Comparison of ENCODE assay signal across 8 cellular contexts in genomic region chr5:131169810-131170539, GRCh38. TPM values are rescaled to one million over a fixed set of nuclear protein-coding genes. Genes with fewer than 3 reads are reported as not detected.
DNase-seq lines count a peak whose midpoint lies in the region; ATAC-seq and TF ChIP-seq lines count a peak whose summit lies in the region.

No MANE protein-coding gene starts in this region.

- CTCF ChIA-PET in CD4-positive, alpha-beta T cell (lab: Charles Lee), result interaction anchor here (1.1 kb wide), 1 partner anchor 212 kb away, joined by 4 read pairs; no protein-coding TSS in a partner anchor

- DNase-seq in CD4-positive, alpha-beta T cell, result no peak
- DNase-seq in MG63 (no peak), foreskin melanocyte (no peak), NCI-H128 (lab: John Stamatoyannopoulos, UW; ENCODE audit: unreplicated experiment) (no peak), erythroblast (lab: John Stamatoyannopoulos, UW) (no peak), GM19240 (ENCODE audit: insufficient read length, low spot score) (no peak)

- peak overlapping the region; percentile 46 for H3K27ac ChIP-seq in CD4-positive, alpha-beta T cell (ENCODE audit: low read depth, low read length)
- no peak overlapping the region for H3K27ac ChIP-seq in ectodermal cell (ENCODE audit: insufficient read depth, low read depth, low read length, poor library complexity, severe bottlenecking)

- H3K4me1 ChIP-seq in ectodermal cell (ENCODE audit: control insufficient read depth, insufficient read depth, low read length), result peaks cover 6% of the 10 kb centered on the region
- peaks cover 13% of the 10 kb centered on the region for H3K4me1 ChIP-seq in neuron (ENCODE audit: insufficient read depth, low read length)

- H3K9me3 Mint-ChIP-seq in CD4-positive, alpha-beta T cell, result no peaks in the 10 kb centered on the region

- no peak for TF ChIP-seq POLR2A in erythroblast (IDR thresholded peaks at IDR 0.05; ENCODE audit: low read length)

- 42 to 54% methylated on average over 12 to 16 of the region's 16 CpGs for WGBS in ectodermal cell, 2 experiments

- no peaks in the 10 kb centered on the region for H3K27me3 Mint-ChIP-seq in CD4-positive, alpha-beta T cell

- H2AFZ ChIP-seq in neuron (ENCODE audit: low read depth, low read length), result peak overlapping the region; percentile 65

- peaks cover 10% of the 10 kb centered on the region for H3K36me3 Mint-ChIP-seq in CD4-positive, alpha-beta T cell (ENCODE audit: low read depth)

- no peaks in the 10 kb centered on the region for H3K36me3 ChIP-seq in MG63
- H3K36me3 ChIP-seq in ectodermal cell (ENCODE audit: control insufficient read depth, insufficient read depth, low read length), result no peaks in the 10 kb centered on the region
- H3K36me3 ChIP-seq in neuron (ENCODE audit: insufficient read depth, low read length), result no peaks in the 10 kb centered on the region

- POLR2A ChIA-PET in CD4-positive, alpha-beta T cell (lab: Charles Lee), result interaction anchor here (0.8 to 2.7 kb wide), 3 partner anchors 83 to 95 kb away, joined by 3 to 23 read pairs (median 6); partner anchors contain the start of gene CDC42SE2

- TF ChIP-seq CTCF in CD4-positive, alpha-beta T cell (IDR thresholded peaks at IDR 0.05), result no peak

- peak overlapping the region; percentile 98 for H3K4me3 Mint-ChIP-seq in CD4-positive, alpha-beta T cell

- peak overlapping the region; percentile 94 for H3K27ac Mint-ChIP-seq in CD4-positive, alpha-beta T cell

- H3K27me3 ChIP-seq in CD4-positive, alpha-beta T cell (ENCODE audit: control insufficient read depth, insufficient read depth, low read length), result no peaks in the 10 kb centered on the region
- H3K27me3 ChIP-seq in MG63 (no peaks in the 10 kb centered on the region), ectodermal cell (ENCODE audit: control insufficient read depth, insufficient read depth, low read length, poor library complexity, severe bottlenecking) (no peaks in the 10 kb centered on the region), neuron (ENCODE audit: insufficient read depth, low read length) (no peaks in the 10 kb centered on the region)

- ATAC-seq in CD4-positive, alpha-beta T cell (ENCODE audit: poor library complexity), result no peak

- H3K4me1 Mint-ChIP-seq in CD4-positive, alpha-beta T cell (ENCODE audit: low read depth), result peaks cover 63% of the 10 kb centered on the region

- no peaks in the 10 kb centered on the region for H3K9me3 ChIP-seq in CD4-positive, alpha-beta T cell (ENCODE audit: control insufficient read depth, low read length)
- H3K9me3 ChIP-seq in MG63 (no peaks in the 10 kb centered on the region), ectodermal cell (ENCODE audit: control insufficient read depth, low read length) (no peaks in the 10 kb centered on the region), neuron (ENCODE audit: low read length) (no peaks in the 10 kb centered on the region)

- intact Hi-C loops in CD4-positive, alpha-beta T cell (cut with DNase I, micrococcal nuclease), result loop anchor here (1.0 to 5.0 kb wide), 7 partner anchors 39 to 627 kb away; partner anchors contain the start of genes CDC42SE2 (in 1 of the 2), FNIP1 (in 1 of the 2) and RAPGEF6 (in 1 of the 2)

- H3K4me3 ChIP-seq in MG63 (peak overlapping the region; percentile 66), ectodermal cell (ENCODE audit: insufficient read depth, low read depth, low read length) (peak overlapping the region; percentile 76), neuron (ENCODE audit: low read length) (peak overlapping the region; percentile 70)

RNA-seq across cellular contexts. Expression of gene LYRM7, which starts 0.8 kb away (rescaled TPM):
- total RNA-seq in CD4-positive, alpha-beta T cell, result 10 to 100 TPM in 1 of 2 experiments, 1 to 10 TPM in 1; 8.3 to 11.9 TPM
- 4.6 and 6.2 TPM in 2 replicates for total RNA-seq in MG63 (2014; rRNA removed; shearing (Covaris generic); ENCODE audit: low replicate concordance)
- 14.9 TPM for polyA plus RNA-seq in ectodermal cell (2013, experiment 1 of 4)
- polyA plus RNA-seq in ectodermal cell (2013, experiment 2 of 4), result 11.5 TPM
- 10.2 TPM for polyA plus RNA-seq in ectodermal cell (2013, experiment 3 of 4)
- 12.1 TPM for polyA plus RNA-seq in ectodermal cell (2013, experiment 4 of 4)

RNA-seq across cellular contexts. Expression of gene HINT1, which starts 4.9 kb away (rescaled TPM):
- 100 to 1,000 TPM; 257 to 263 TPM for total RNA-seq in CD4-positive, alpha-beta T cell
- total RNA-seq in MG63 (2014; rRNA removed; shearing (Covaris generic); ENCODE audit: low replicate concordance), result 515 and 863 TPM in 2 replicates
- 336 TPM for polyA plus RNA-seq in ectodermal cell (2013, experiment 1 of 4)
- 309 TPM for polyA plus RNA-seq in ectodermal cell (2013, experiment 2 of 4)
- polyA plus RNA-seq in ectodermal cell (2013, experiment 3 of 4), result 364 TPM
- 393 TPM for polyA plus RNA-seq in ectodermal cell (2013, experiment 4 of 4)
